Comparison of ENCODE assay signal across 35 cellular contexts in genomic region chr2:104068665-104069064, GRCh38.
"Had no signal": no experiment of that assay in that cellular context is flagged by ENCODE, and none has a peak within 500 bp of the region (broad histone marks: within the 10 kb centered on the region; RNA-seq: fewer than 3 reads in every experiment).

No MANE protein-coding gene starts in this region.

- H3K4me3 ChIP-seq: MG63 had no signal

- H3K36me3 ChIP-seq: MG63 had no signal

- H3K9me3 ChIP-seq: MG63 had no signal

- H3K27me3 ChIP-seq: MG63 had no signal

- DNase-seq: Kasumi-1, MG63, MM.1S, MV-4-11, NCI-H1048, NCI-H1092, NCI-H1092 treated with DMSO at 0.1 percent for 48 hours, NCI-H1105, NCI-H1105 treated with DMSO at 0.1 percent for 48 hours, NCI-H1417, NCI-H1417 treated with DMSO at 0.1 percent for 48 hours, NCI-H1436, NCI-H1436 treated with DMSO at 0.1 percent for 48 hours, NCI-H146, NCI-H1694, NCI-H1694 treated with DMSO at 0.1 percent for 48 hours, NCI-H187, NCI-H187 treated with DMSO at 0.1 percent for 48 hours, NCI-H1930, NCI-H2029, NCI-H2029 treated with DMSO at 0.1 percent for 48 hours, NCI-H2081, NCI-H2081 treated with DMSO at 0.1 percent for 48 hours, NCI-H2107, NCI-H2171, NCI-H2171 treated with DMSO at 0.1 percent for 48 hours, NCI-H2227 treated with DMSO at 0.1 percent for 48 hours, NCI-H226, NCI-H345, NCI-H446, NCI-H446 treated with DMSO at 0.1 percent for 48 hours, NCI-H510A, NCI-H510A treated with DMSO at 0.1 percent for 48 hours, NCI-H524, NCI-H524 treated with DMSO at 0.1 percent for 48 hours had no signal
